In the genomic region with DNA sequence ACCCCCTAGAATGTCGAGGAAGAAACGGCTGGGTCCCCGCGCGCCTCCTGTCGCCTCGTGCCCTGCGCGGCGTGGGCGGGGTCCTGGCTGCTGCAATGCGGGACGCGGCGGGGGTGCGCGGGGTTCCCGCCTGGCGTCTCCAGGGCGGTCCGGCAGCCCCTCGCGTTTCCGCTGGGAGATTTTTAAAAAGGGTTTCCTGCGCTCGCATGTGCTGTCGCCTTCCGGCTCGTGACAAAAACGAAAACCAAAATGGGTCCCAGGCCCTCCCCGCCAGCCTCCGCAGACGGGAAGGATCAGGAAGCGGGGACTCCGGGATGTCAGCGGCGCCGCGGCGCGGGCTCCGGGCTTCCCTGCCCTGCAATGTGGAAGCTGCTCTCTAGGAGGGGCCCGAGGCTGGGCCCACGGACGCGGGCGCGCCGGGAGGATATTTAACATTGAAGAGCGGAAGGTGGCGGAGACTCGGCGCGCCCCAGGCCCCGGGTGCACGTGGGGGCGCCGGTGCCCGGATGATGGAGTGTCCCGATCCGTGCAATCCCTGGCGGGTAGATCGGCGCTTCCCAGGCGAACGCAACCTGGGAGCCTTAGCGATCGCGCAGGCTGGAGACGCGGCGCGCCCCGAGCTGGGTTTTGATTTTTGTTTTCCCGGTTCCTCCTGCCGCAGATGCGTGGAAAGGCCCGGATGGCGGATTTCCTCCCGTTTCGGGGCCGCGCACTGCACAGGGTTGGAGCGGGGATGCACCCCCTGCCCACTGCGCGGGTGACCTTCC, we compare ENCODE assay signal across 8 cellular contexts. TPM values are rescaled to one million over a fixed set of nuclear protein-coding genes. Genes with fewer than 3 reads are reported as not detected.
DNase-seq lines count a peak whose midpoint lies in the region; ATAC-seq and TF ChIP-seq lines count a peak whose summit lies in the region.

No MANE protein-coding gene starts in this region.

- H3K4me1 ChIP-seq in HAP-1 = no peaks in the 10 kb centered on the region; the same call in 1 of the 2 replicates
- peaks cover 0 to 11% (median 0%) of the 10 kb centered on the region in 4 donors for H3K4me1 ChIP-seq in right lobe of liver

- intact Hi-C loops in right lobe of liver (cut with DNase I) = no loop called here

- peak overlapping the region; percentile 72 to 73 for H3K27ac ChIP-seq in coronary artery
- no peak overlapping the region for H3K27ac ChIP-seq in right lobe of liver

- H3K4me3 ChIP-seq in GM12865 (ENCODE audit: low read depth, low read length) (peak overlapping the region; percentile 95), HAP-1 (peak overlapping the region; percentile 93), coronary artery (peak overlapping the region; percentile 93), right lobe of liver (peak overlapping the region; percentile 53 to 66 (median 63))

- H3K9me3 ChIP-seq in HAP-1 = no peaks in the 10 kb centered on the region
- no peaks in the 10 kb centered on the region for H3K9me3 ChIP-seq in right lobe of liver

- 0% methylated on average over 37 of the region's 86 CpGs for WGBS in right lobe of liver (ENCODE audit: insufficient coverage, low coverage, low lambda C conversion rate, missing lambda C conversion rate)

- in situ Hi-C loops in HAP-1 (cut with MboI; ENCODE audit: low sequenced_read_pairs) = no loop called here

- TF ChIP-seq CTCF in GM12865 (IDR thresholded peaks at IDR 0.05; ENCODE audit: insufficient read depth, low read depth, low read length, missing control alignments) (no peak), coronary artery (IDR thresholded peaks at IDR 0.05) (no peak), right lobe of liver (IDR thresholded peaks at IDR 0.05) (peak; percentile 8 to 25 (median 19))

- H3K36me3 ChIP-seq in HAP-1 (replicated peaks) (peaks cover 26% of the 10 kb centered on the region), right lobe of liver (no peaks in the 10 kb centered on the region)

- DNase-seq in GM12865 (ENCODE audit: low read depth) = peak; percentile 81
- DNase-seq in HAP-1 (ENCODE audit: low spot score in 2 of 2) = peak; percentile 11 to 58
- peak; percentile 70 for DNase-seq in NAMALWA (ENCODE audit: low spot score)
- DNase-seq in activated CD4-positive, alpha-beta T cell treated with anti-CD3 and anti-CD28 coated beads for 48 hours = peak; percentile 82
- no peak for DNase-seq in coronary artery (ENCODE audit: low spot score)
- peak in 2 of 3 donors; percentile 64 to 70 for DNase-seq in right lobe of liver
- peak; percentile 54 to 61 for DNase-seq in stimulated activated CD4-positive, alpha-beta T cell treated with anti-CD3 and anti-CD28 coated beads, Interleukin-4, amount 100 ng/mL, for 48 hours (ENCODE audit: low read depth in 2 of 2)
- no peak for DNase-seq in epidermal melanocyte (ENCODE audit: insufficient read length, low spot score)

- H3K27me3 ChIP-seq in HAP-1 (ENCODE audit: low read depth) = no peaks in the 10 kb centered on the region
- peaks cover 0 to 4% of the 10 kb centered on the region in 2 donors for H3K27me3 ChIP-seq in right lobe of liver

- peak; percentile 62 to 80 (median 70) for ATAC-seq in right lobe of liver

- TF ChIP-seq POLR2A in right lobe of liver (IDR thresholded peaks at IDR 0.05) = no peak

RNA-seq across cellular contexts. Expression of a gene that starts 1.0 kb away (rescaled TPM):
- total RNA-seq in right lobe of liver = 10 to 100 TPM in 3 of 6 experiments, 1 to 10 TPM in 2, under 1 TPM in 1; 0.66 to 24.1 (median 9.2) TPM

Comparison
In these comparisons a context has a peak if more than half of its experiments do, and no peak if none do; other contexts are left out.
1. DNase-seq: peak in GM12865 (single experiment), HAP-1 (2 of 2), NAMALWA (single experiment), activated CD4-positive, alpha-beta T cell treated with anti-CD3 and anti-CD28 coated beads for 48 hours (single experiment), right lobe of liver (2 of 3) and stimulated activated CD4-positive, alpha-beta T cell treated with anti-CD3 and anti-CD28 coated beads, Interleukin-4, amount 100 ng/mL, for 48 hours (2 of 2); none in coronary artery (single experiment) and epidermal melanocyte (single experiment).
2. CTCF ChIP-seq: peak in right lobe of liver (4 of 4); none in GM12865 (single experiment) and coronary artery (single experiment).
3. H3K27ac ChIP-seq: peak in coronary artery (2 of 2); none in right lobe of liver (0 of 3).
4. Peak in every context shown above with its lines, with median percentiles within 50 percentile points of each other: H3K4me3 ChIP-seq.